ENCODE assay signal across 10 cellular contexts in genomic region chr4:118954246-118954645, GRCh38.
DNase-seq lines count a peak whose midpoint lies in the region; ATAC-seq, FAIRE-seq and TF ChIP-seq lines count a peak whose summit lies in the region.
"Had no signal": no experiment of that assay in that cellular context is flagged by ENCODE, and none has a peak within 500 bp of the region (broad histone marks: within the 10 kb centered on the region; RNA-seq: fewer than 3 reads in every experiment).

No MANE protein-coding gene starts in this region.

- no peaks in the 10 kb centered on the region for H3K36me3 ChIP-seq in HCT116 (ENCODE audit: control insufficient read depth in 1 of 2, insufficient read depth in 2 of 2, low read length in 2 of 2)
- H3K36me3 ChIP-seq in left lung = no peaks in the 10 kb centered on the region
- H3K36me3 ChIP-seq: HAP-1 had no signal

- H3K27ac ChIP-seq in HCT116 (ENCODE audit: low read depth, low read length) (no peak overlapping the region), VCaP (no peak overlapping the region), left lung (no peak overlapping the region)

- peak; percentile 15 for DNase-seq in HCT116 (ENCODE audit: low read depth, low spot score)
- DNase-seq in inferior parietal cortex (ENCODE audit: extremely low spot score) = peak; percentile 63
- DNase-seq in NK-92 (lab: John Stamatoyannopoulos, UW; ENCODE audit: unreplicated experiment) = no peak
- no peak for DNase-seq in left lung
- no peak for DNase-seq in SKM-1 (lab: John Stamatoyannopoulos, UW; ENCODE audit: unreplicated experiment)
- DNase-seq: T1000 had no signal

- TF ChIP-seq RAD21 in HCT116 (IDR thresholded peaks at IDR 0.05; ENCODE audit: low read depth) = peak; percentile 33; the same call in 1 of the 2 replicates

- RAD21 ChIA-PET in HCT116 (lab: Charles Lee; ENCODE audit: low non-redundant PET in 1 of 2, low total read pairs in 2 of 2, uncharacterized antibody in 2 of 2, unreplicated experiment in 2 of 2) = no interaction called here

- no TSS peak for BruUV-seq in HCT116 (replicated peaks; lab: Mats Ljungman, UMichigan)

- no peaks in the 10 kb centered on the region for H3K4me1 ChIP-seq in HCT116 (ENCODE audit: control insufficient read depth in 1 of 2, insufficient read depth in 2 of 2, low read length in 2 of 2)
- H3K4me1 ChIP-seq in left lung = peaks cover 0 to 9% of the 10 kb centered on the region in 2 donors
- H3K4me1 ChIP-seq: HAP-1 had no signal

- POLR2A ChIA-PET in HCT116 (lab: Charles Lee) = no interaction called here

- TF ChIP-seq POLR2A in HCT116 (IDR thresholded peaks at IDR 0.05; ENCODE audit: borderline replicate concordance, extremely low read depth, insufficient read depth, insufficient read length) = no peak

- H3K9me2 ChIP-seq in HCT116 (ENCODE audit: insufficient read depth) = no peaks in the 10 kb centered on the region

- ATAC-seq in HCT116 (peak; percentile 65), left lung (no peak), HG02938 (IDR thresholded peaks at IDR 0.05; ENCODE audit: unreplicated experiment) (no peak)

- H3K27me3 ChIP-seq in HCT116 (ENCODE audit: insufficient read depth, low read length) (no peaks in the 10 kb centered on the region), left lung (no peaks in the 10 kb centered on the region)

- no peak overlapping the region for H3K4me2 ChIP-seq in HCT116 (ENCODE audit: low read length)

- TF ChIP-seq CTCF in HCT116 (IDR thresholded peaks at IDR 0.05 in 2 of 3, conservative IDR thresholded peaks at IDR 0.05 in 1 of 3; ENCODE audit: borderline replicate concordance in 1 of 3, insufficient read depth in 1 of 3, low read depth in 2 of 3, low read length in 2 of 3) = peak in 2 of 3 experiments; percentile 29 to 44; a peak in 4 of 6 replicates
- peak; percentile 70 for TF ChIP-seq CTCF in VCaP (conservative IDR thresholded peaks at IDR 0.05)
- TF ChIP-seq CTCF in left lung (IDR thresholded peaks at IDR 0.05) = no peak

- H4K20me1 ChIP-seq in HCT116 (ENCODE audit: insufficient read depth) = no peaks in the 10 kb centered on the region

- H3K9me3 ChIP-seq in HCT116 (ENCODE audit: control insufficient read depth in 1 of 2, insufficient read depth in 1 of 2, low read depth in 1 of 2, low read length in 2 of 2) (no peaks in the 10 kb centered on the region), left lung (no peaks in the 10 kb centered on the region)
- H3K9me3 ChIP-seq: HAP-1 had no signal

- H3K9ac ChIP-seq in HCT116 (ENCODE audit: low read length) = no peak overlapping the region

- H3K4me3 ChIP-seq in HCT116 (replicated peaks in 1 of 2; ENCODE audit: low read depth in 1 of 2, low read length in 2 of 2) = no peak overlapping the region
- no peak overlapping the region for H3K4me3 ChIP-seq in left lung
- H3K4me3 ChIP-seq: HAP-1 had no signal

- no peaks in the 10 kb centered on the region for H3K79me2 ChIP-seq in HCT116 (ENCODE audit: insufficient read depth, low read length)

- intact Hi-C loops in HCT116 (cut with micrococcal nuclease) (loop anchor here (1.0 kb wide), 1 partner anchor 182 kb away; no protein-coding TSS in a partner anchor), left lung (cut with DNase I) (no loop called here)

- CTCF ChIA-PET in HCT116 (lab: Charles Lee) = no interaction called here

- FAIRE-seq in A204.1 (lab: Jason Lieb, UNC) = peak; percentile 55

- no peak overlapping the region for H2AFZ ChIP-seq in HCT116 (ENCODE audit: low read depth, low read length, poor library complexity, severe bottlenecking)

TF ChIP-seq in HCT116, 20 proteins besides CTCF, POLR2A, EP300 and RAD21:
- TF ChIP-seq SRF (IDR thresholded peaks at IDR 0.05; ENCODE audit: low read depth) (peak; percentile 65; the same call in 1 of the 2 replicates), ELF1 (IDR thresholded peaks at IDR 0.05; ENCODE audit: borderline replicate concordance, low read depth) (no peak), TCF7L2 (IDR thresholded peaks at IDR 0.05; ENCODE audit: borderline replicate concordance, extremely low read depth, insufficient read depth, insufficient read length) (no peak)

Comparison
In these comparisons a context has a peak if more than half of its experiments do, and no peak if none do; other contexts are left out.
1. DNase-seq: peak in HCT116 (single experiment) and inferior parietal cortex (single experiment); none in NK-92 (single experiment), left lung (0 of 2) and SKM-1 (single experiment).
2. CTCF ChIP-seq: peak in HCT116 (2 of 3) and VCaP (single experiment); none in left lung (0 of 2).